ENCODE assay signal across 8 cellular contexts in genomic region chr6:26156105-26156849, GRCh38.
DNase-seq lines count a peak whose midpoint lies in the region; ATAC-seq, FAIRE-seq and TF ChIP-seq lines count a peak whose summit lies in the region.

No MANE protein-coding gene starts in this region.

- H3K36me3 Mint-ChIP-seq in central memory CD8-positive, alpha-beta T cell (ENCODE audit: insufficient read depth), result peaks cover 38% of the 10 kb centered on the region

- peak; percentile 48 for ATAC-seq in GM18868 (IDR thresholded peaks at IDR 0.05; ENCODE audit: unreplicated experiment)
- ATAC-seq in HG03108 (IDR thresholded peaks at IDR 0.05; ENCODE audit: unreplicated experiment), result peak; percentile 36
- ATAC-seq in central memory CD8-positive, alpha-beta T cell (replicated peaks; ENCODE audit: extremely low read depth, poor library complexity, severe bottlenecking), result peak; percentile 35

- FAIRE-seq in kidney (lab: Jason Lieb, UNC), result no peak

- H3K4me3 ChIP-seq in ACC112 (ENCODE audit: low read depth, low read length) (peak overlapping the region; percentile 82), kidney (ENCODE audit: low read length in 2 of 2) (peak overlapping the region; percentile 75 to 88)

- peaks cover 46% of the 10 kb centered on the region for H3K4me1 Mint-ChIP-seq in central memory CD8-positive, alpha-beta T cell

- H3K4me1 ChIP-seq in ACC112 (ENCODE audit: control insufficient read depth, insufficient read depth, low read length, unreplicated experiment) (peaks cover 12% of the 10 kb centered on the region), kidney (ENCODE audit: control insufficient read depth in 1 of 2, insufficient read depth in 1 of 2, low read depth in 1 of 2, low read length in 2 of 2) (peaks cover 8 to 10% of the 10 kb centered on the region in 2 donors)

- H3K27me3 ChIP-seq in ACC112 (ENCODE audit: insufficient read depth, low read length), result no peaks in the 10 kb centered on the region

- intact Hi-C loops in kidney (cut with DNase I), result no loop called here

- no peaks in the 10 kb centered on the region for H3K9me3 ChIP-seq in kidney (ENCODE audit: control insufficient read depth in 1 of 2, low read length in 2 of 2)

- H3K36me3 ChIP-seq in ACC112 (ENCODE audit: insufficient read depth, low read length), result 0 out of 2 replicates have a peak, but pooled peaks cover 2% of the 10 kb centered on the region
- H3K36me3 ChIP-seq in kidney (ENCODE audit: control insufficient read depth in 1 of 2, insufficient read depth in 2 of 2, low read length in 2 of 2), result no peaks in the 10 kb centered on the region

- no peak for TF ChIP-seq CTCF in kidney (IDR thresholded peaks at IDR 0.05; ENCODE audit: borderline replicate concordance, extremely low read depth, insufficient read depth)

- no peaks in the 10 kb centered on the region for H3K27me3 Mint-ChIP-seq in central memory CD8-positive, alpha-beta T cell

- peaks cover 28% of the 10 kb centered on the region for H3K79me2 ChIP-seq in ACC112 (ENCODE audit: control insufficient read depth, insufficient read depth, low read length, unreplicated experiment)

- peak; percentile 84 for DNase-seq in NCI-H2227 treated with DMSO at 0.1 percent for 48 hours (lab: John Stamatoyannopoulos, UW)
- peak; percentile 71 for DNase-seq in activated CD4-positive, CD25-positive, alpha-beta regulatory T cell treated with anti-CD3 and anti-CD28 coated beads, Interleukin-2, amount 50 U/mL, for 16 hours (ENCODE audit: low read depth, low spot score)
- DNase-seq in central memory CD8-positive, alpha-beta T cell (ENCODE audit: low spot score in 2 of 2), result peak; percentile 82 to 89
- peak; percentile 98 for DNase-seq in kidney
- DNase-seq in stimulated activated CD4-positive, alpha-beta T cell treated with anti-CD3 and anti-CD28 coated beads, Interleukin-12 subunit alpha, Interleukin-12 subunit beta, amount 100 ng/mL, for 4 hours, result peak; percentile 75

- H3K4me3 Mint-ChIP-seq in central memory CD8-positive, alpha-beta T cell, result peak overlapping the region; percentile 86

- peak overlapping the region; percentile 85 for H2AFZ ChIP-seq in ACC112 (ENCODE audit: low read length, unreplicated experiment)

- peak overlapping the region; percentile 88 for H3K27ac ChIP-seq in ACC112 (ENCODE audit: low read depth, low read length)
- H3K27ac ChIP-seq in kidney (ENCODE audit: low read depth in 2 of 2, low read length in 2 of 2), result peak overlapping the region; percentile 89 to 95

- H3K9ac ChIP-seq in kidney (ENCODE audit: low read length in 2 of 2), result peak overlapping the region; percentile 76 to 79

- no peaks in the 10 kb centered on the region for H3K9me3 Mint-ChIP-seq in central memory CD8-positive, alpha-beta T cell

- H3K27ac Mint-ChIP-seq in central memory CD8-positive, alpha-beta T cell (ENCODE audit: low read depth), result peak overlapping the region; percentile 99

Comparison
In these comparisons a context has a peak if more than half of its experiments do, and no peak if none do; other contexts are left out.
1. Peak in every context shown above with its lines: DNase-seq, ATAC-seq, H3K4me3 ChIP-seq and H3K27ac ChIP-seq.